Comparison of ENCODE assay signal across 20 cellular contexts in genomic region chr5:80031109-80031508, GRCh38.
"Had no signal": no experiment of that assay in that cellular context is flagged by ENCODE, and none has a peak within 500 bp of the region (broad histone marks: within the 10 kb centered on the region; RNA-seq: fewer than 3 reads in every experiment).

No MANE protein-coding gene starts in this region.

- DNase-seq: KBM-7, MG63, NCI-H1092, NCI-H1105 treated with DMSO at 0.1 percent for 48 hours, NCI-H1417 treated with DMSO at 0.1 percent for 48 hours, NCI-H146, NCI-H1930, NCI-H2081, NCI-H2107, NCI-H2227 treated with DMSO at 0.1 percent for 48 hours, NCI-H524, NCI-H69, NCI-H774, Right ventricle myocardium superior, RPMI8226, SIG-M5, SW 1271, T-cell had no signal

- FAIRE-seq: HTR-8/SVneo, RCC 7860 had no signal
